8 cellular contexts compared by ENCODE assay signal in genomic region chr17:78933025-78933958, GRCh38. TPM values are rescaled to one million over a fixed set of nuclear protein-coding genes. Genes with fewer than 3 reads are reported as not detected.
DNase-seq lines count a peak whose midpoint lies in the region; ATAC-seq and TF ChIP-seq lines count a peak whose summit lies in the region.

No MANE protein-coding gene starts in this region.

- H3K27ac ChIP-seq in VCaP: peak overlapping the region; percentile 85
- H3K27ac ChIP-seq in temporal lobe (ENCODE audit: low read depth, low read length): peak overlapping the region; percentile 90

- TF ChIP-seq CTCF in VCaP (conservative IDR thresholded peaks at IDR 0.05) (no peak), mucosa of descending colon (IDR thresholded peaks at IDR 0.05) (no peak)

- no peak overlapping the region for H3K4me3 ChIP-seq in mucosa of descending colon

- ATAC-seq in mucosa of descending colon (peak; percentile 57), HG03196 (IDR thresholded peaks at IDR 0.05; ENCODE audit: unreplicated experiment) (no peak), GM18517 (IDR thresholded peaks at IDR 0.05; ENCODE audit: unreplicated experiment) (no peak)

- DNase-seq in EL: peak; percentile 98
- peak; percentile 94 for DNase-seq in dedifferentiated amniotic fluid mesenchymal stem cell (ENCODE audit: extremely low spot score)
- no peak for DNase-seq in mucosa of descending colon

- H3K4me1 ChIP-seq in mucosa of descending colon (ENCODE audit: low read depth): peaks cover 14% of the 10 kb centered on the region

- no peak for TF ChIP-seq EP300 in Ishikawa (IDR thresholded peaks at IDR 0.05; ENCODE audit: borderline replicate concordance)

- intact Hi-C loops in mucosa of descending colon (cut with DNase I, micrococcal nuclease): no loop called here

- TF ChIP-seq RAD21 in Ishikawa (IDR thresholded peaks at IDR 0.05; ENCODE audit: low read depth): no peak

- H3K9me3 ChIP-seq in mucosa of descending colon: no peaks in the 10 kb centered on the region

- no peaks in the 10 kb centered on the region for H3K36me3 ChIP-seq in mucosa of descending colon (ENCODE audit: low read depth)

TF ChIP-seq in Ishikawa, 13 proteins besides CTCF, POLR2A, EP300 and RAD21:
- TF ChIP-seq TEAD4 (IDR thresholded peaks at IDR 0.05) (peak; percentile 14; the same call in 1 of the 2 replicates), TCF12 (IDR thresholded peaks at IDR 0.05; ENCODE audit: low read depth) (no peak), CREB1 (IDR thresholded peaks at IDR 0.05; ENCODE audit: low read depth) (no peak), ZBTB7A (IDR thresholded peaks at IDR 0.05; ENCODE audit: low read depth) (0 out of 2 replicates have a peak, but pooled peaks have one; percentile 65), USF1 (IDR thresholded peaks at IDR 0.05) (no peak), EGR1 (IDR thresholded peaks at IDR 0.05) (no peak), YY1 (IDR thresholded peaks at IDR 0.05; ENCODE audit: low read depth) (no peak)

RNA-seq across cellular contexts. Expression of gene TIMP2, which starts 8.1 kb away (rescaled TPM):
- total RNA-seq in mucosa of descending colon: 100 to 1,000 TPM in 1 of 3 donors, 10 to 100 TPM in 2; 44.9 to 268 (median 91.3) TPM
- 70.6 TPM for total RNA-seq in temporal lobe

RNA-seq across cellular contexts. Expression of gene CEP295NL, which starts 30.3 kb away (rescaled TPM):
- total RNA-seq in mucosa of descending colon (1 to 10 TPM; 1.4 to 2.5 (median 2.0) TPM), temporal lobe (1.7 TPM)

RNA-seq across cellular contexts. Expression of gene LGALS3BP, which starts 46.4 kb away (rescaled TPM):
- total RNA-seq in mucosa of descending colon: 100 to 1,000 TPM; 329 to 838 (median 752) TPM
- 19.7 TPM for total RNA-seq in temporal lobe

Comparison
In these comparisons a context has a peak if more than half of its experiments do, and no peak if none do; other contexts are left out.
1. DNase-seq: peak in EL (single experiment) and dedifferentiated amniotic fluid mesenchymal stem cell (single experiment); none in mucosa of descending colon (0 of 3).
2. RNA of gene LGALS3BP, which starts 46.4 kb away (total RNA-seq): 329 to 838 TPM in mucosa of descending colon; 19.7 TPM in temporal lobe (single experiment); every median in the first group is over 10 times any median in the second.